ENCODE assay signal across 19 cellular contexts in the genomic region with DNA sequence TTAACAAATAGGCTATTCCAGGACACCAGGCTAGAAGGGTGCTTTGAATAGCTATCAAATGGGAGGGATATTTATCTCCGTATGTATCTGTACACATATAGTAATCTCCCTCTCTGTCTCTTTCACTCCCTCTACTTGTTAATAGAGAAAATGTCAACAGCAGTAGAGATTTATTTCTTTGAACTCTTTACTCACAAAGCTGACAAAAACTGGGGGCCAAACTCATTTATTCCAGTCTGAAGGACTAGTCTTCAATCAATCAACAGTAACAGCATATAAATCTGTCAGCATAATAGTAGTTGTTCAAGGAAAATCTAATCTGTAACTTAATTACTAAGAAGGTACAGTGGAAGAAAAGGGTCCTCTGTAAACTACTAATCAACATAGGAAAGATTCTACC.
A peak's percentile ranks its signal among the peaks of the same experiment; 100 is the strongest.
DNase-seq lines count a peak whose midpoint lies in the region; FAIRE-seq and TF ChIP-seq lines count a peak whose summit lies in the region.
"Had no signal": no experiment of that assay in that cellular context is flagged by ENCODE, and none has a peak within 500 bp of the region (broad histone marks: within the 10 kb centered on the region; RNA-seq: fewer than 3 reads in every experiment).

No MANE protein-coding gene starts in this region.

- no peak overlapping the region for H3K27ac ChIP-seq in small intestine (ENCODE audit: low read depth in 1 of 2, low read length in 1 of 2)

- 73 to 87% (median 79%) methylated on average over 1 of the region's 1 CpG for WGBS in small intestine, 3 donors

- FAIRE-seq in small intestine (lab: Jason Lieb, UNC): no peak
- FAIRE-seq: A204.1, G401.6, GM12891, H54, HepG2 had no signal

- POLR2A ChIA-PET in HEK293T (lab: Yijun Ruan, JAX): no interaction called here

- H3K27me3 ChIP-seq in small intestine (ENCODE audit: control insufficient read depth in 2 of 2, insufficient read depth in 2 of 2, low read length in 2 of 2): no peaks in the 10 kb centered on the region
- H3K27me3 ChIP-seq: BE2C had no signal

- no peaks in the 10 kb centered on the region for H3K36me3 ChIP-seq in small intestine (ENCODE audit: control insufficient read depth in 2 of 2, insufficient read depth in 2 of 2, low read length in 2 of 2)
- H3K36me3 ChIP-seq: BE2C had no signal

- no peaks in the 10 kb centered on the region for H3K9me3 ChIP-seq in small intestine (ENCODE audit: control insufficient read depth, low read depth)
- H3K9me3 ChIP-seq: BE2C had no signal

- CTCF ChIA-PET in HEK293T (lab: Yijun Ruan, JAX): no interaction called here

- H3K4me3 ChIP-seq in fibroblast of villous mesenchyme (ENCODE audit: low read depth, low read length) (no peak overlapping the region), small intestine (ENCODE audit: low read depth in 1 of 2, low read length in 2 of 2) (no peak overlapping the region)
- H3K4me3 ChIP-seq: GM23338 had no signal

- DNase-seq in HEK293T (ENCODE audit: extremely low spot score) (no peak), NCI-H69 (lab: John Stamatoyannopoulos, UW) (peak; percentile 57), fibroblast of villous mesenchyme (ENCODE audit: low read depth) (peak; percentile 11), small intestine (no peak), MV-4-11 (lab: John Stamatoyannopoulos, UW) (no peak)
- DNase-seq in activated effector memory CD4-positive, alpha-beta T cell treated with Interleukin-2 at 50 U/mL for 16 hours: no peak
- DNase-seq: ACHN; BE2C; C1 segment of cervical spinal cord; CD4-positive, CD25-positive, alpha-beta regulatory T cell; CD8-positive, alpha-beta memory T cell; COR-L47; DMS 273 treated with DMSO at 0.1 percent for 48 hours had no signal

- no peaks in the 10 kb centered on the region for H3K4me1 ChIP-seq in small intestine (ENCODE audit: control insufficient read depth in 2 of 2, insufficient read depth in 1 of 2, low read depth in 1 of 2, low read length in 1 of 2)
- H3K4me1 ChIP-seq: BE2C had no signal

- no peak for TF ChIP-seq CTCF in fibroblast of villous mesenchyme (IDR thresholded peaks at IDR 0.05; ENCODE audit: insufficient read depth, low read depth, low read length)

TF ChIP-seq in HEK293T, 16 proteins besides CTCF, POLR2A, EP300 and RAD21:
- TF ChIP-seq ELF4 (IDR thresholded peaks at IDR 0.05) (no peak), LEF1 (IDR thresholded peaks at IDR 0.05; ENCODE audit: borderline replicate concordance) (no peak), HDGF (IDR thresholded peaks at IDR 0.05; ENCODE audit: borderline replicate concordance) (no peak), ZNF384 (IDR thresholded peaks at IDR 0.05) (no peak), BHLHE40 (IDR thresholded peaks at IDR 0.05; ENCODE audit: borderline replicate concordance) (no peak), FOXM1 (IDR thresholded peaks at IDR 0.05; ENCODE audit: borderline replicate concordance) (no peak)
- TF ChIP-seq, protein P1, sequence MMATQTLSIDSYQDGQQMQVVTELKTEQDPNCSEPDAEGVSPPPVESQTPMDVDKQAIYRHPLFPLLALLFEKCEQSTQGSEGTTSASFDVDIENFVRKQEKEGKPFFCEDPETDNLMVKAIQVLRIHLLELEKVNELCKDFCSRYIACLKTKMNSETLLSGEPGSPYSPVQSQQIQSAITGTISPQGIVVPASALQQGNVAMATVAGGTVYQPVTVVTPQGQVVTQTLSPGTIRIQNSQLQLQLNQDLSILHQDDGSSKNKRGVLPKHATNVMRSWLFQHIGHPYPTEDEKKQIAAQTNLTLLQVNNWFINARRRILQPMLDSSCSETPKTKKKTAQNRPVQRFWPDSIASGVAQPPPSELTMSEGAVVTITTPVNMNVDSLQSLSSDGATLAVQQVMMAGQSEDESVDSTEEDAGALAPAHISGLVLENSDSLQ (IDR thresholded peaks at IDR 0.05): peak; percentile 77
TF ChIP-seq in HEK293T: peak in this region for 1.

Comparison
In these comparisons a context has a peak if more than half of its experiments do, and no peak if none do; other contexts are left out.
1. DNase-seq: peak in NCI-H69 (single experiment) and fibroblast of villous mesenchyme (single experiment); none in HEK293T (single experiment), activated effector memory CD4-positive, alpha-beta T cell treated with Interleukin-2 at 50 U/mL for 16 hours (single experiment), small intestine (single experiment) and MV-4-11 (single experiment).